Comparison of ENCODE assay signal across 22 cellular contexts in the genomic region with DNA sequence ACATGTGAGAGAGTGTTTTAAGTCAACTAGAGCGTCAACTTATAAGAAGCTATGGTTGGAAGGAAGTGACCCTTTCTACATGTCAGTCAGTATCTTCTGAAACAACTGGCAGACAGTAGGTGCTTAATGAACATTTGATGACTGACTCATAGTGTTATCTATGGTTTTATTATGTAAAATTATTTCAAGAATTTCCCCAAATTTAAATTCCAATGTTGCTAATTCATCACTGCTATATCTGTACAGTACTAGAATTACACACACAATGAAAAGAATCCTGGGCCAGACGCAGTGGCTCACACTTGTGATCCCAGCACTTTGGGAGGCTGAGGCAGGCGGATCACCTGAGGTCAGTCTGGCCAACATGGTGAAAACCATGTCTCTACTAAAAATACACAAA.
DNase-seq lines count a peak whose midpoint lies in the region; ATAC-seq and TF ChIP-seq lines count a peak whose summit lies in the region.
"Had no signal": no experiment of that assay in that cellular context is flagged by ENCODE, and none has a peak within 500 bp of the region (broad histone marks: within the 10 kb centered on the region; RNA-seq: fewer than 3 reads in every experiment).

No MANE protein-coding gene starts in this region.

- H3K4me1 Mint-ChIP-seq in CD4-positive, alpha-beta T cell (ENCODE audit: low read depth), result no peaks in the 10 kb centered on the region
- H3K4me1 Mint-ChIP-seq: B cell; CD4-positive, CD25-positive, alpha-beta regulatory T cell; CD8-positive, alpha-beta memory T cell had no signal

- 0 out of 2 replicates have a peak, but pooled peaks cover 5% of the 10 kb centered on the region for H3K9me3 ChIP-seq in SK-N-SH
- no peaks in the 10 kb centered on the region for H3K9me3 ChIP-seq in CD4-positive, alpha-beta T cell (ENCODE audit: control insufficient read depth, low read length)

- no peak for TF ChIP-seq EP300 in SK-N-SH (IDR thresholded peaks at IDR 0.05; ENCODE audit: borderline replicate concordance in 1 of 2, low read depth in 1 of 2, low read length in 1 of 2)

- ATAC-seq in SK-N-SH treated with all-trans-retinoic acid at 6 μM for 48 hours, result no peak
- no peak for ATAC-seq in GM21723 (IDR thresholded peaks at IDR 0.05; ENCODE audit: unreplicated experiment)
- ATAC-seq in CD4-positive, alpha-beta T cell (ENCODE audit: poor library complexity), result no peak
- ATAC-seq: GM12878, GM23338, HCT116 had no signal

- no peak overlapping the region for H3K27ac Mint-ChIP-seq in CD4-positive, alpha-beta T cell
- H3K27ac Mint-ChIP-seq: B cell; CD4-positive, CD25-positive, alpha-beta regulatory T cell; CD8-positive, alpha-beta memory T cell; GM23338; H9 had no signal

- POLR2A ChIA-PET in SK-N-SH (lab: Yijun Ruan, JAX), result no interaction called here
- POLR2A ChIA-PET in CD4-positive, alpha-beta T cell (lab: Charles Lee), result no interaction called here

- H3K9ac ChIP-seq in SK-N-SH, result no peak overlapping the region
- H3K9ac ChIP-seq: BLaER1 had no signal

- H3K4me3 Mint-ChIP-seq in CD4-positive, alpha-beta T cell, result no peak overlapping the region
- H3K4me3 Mint-ChIP-seq: B cell; CD4-positive, CD25-positive, alpha-beta regulatory T cell; CD8-positive, alpha-beta memory T cell; GM23338; H9 had no signal

- 80% methylated on average over 3 of the region's 3 CpGs for WGBS in SK-N-SH (ENCODE audit: low lambda C conversion rate)

- in situ Hi-C loops in brain microvascular endothelial cell (cut with HindIII; ENCODE audit: low pct_ligation_motif_present, low sequenced_read_pairs), result no loop called here

- H3K27me3 ChIP-seq in SK-N-SH (ENCODE audit: insufficient read depth), result no peaks in the 10 kb centered on the region
- no peaks in the 10 kb centered on the region for H3K27me3 ChIP-seq in brain microvascular endothelial cell (replicated peaks)
- H3K27me3 ChIP-seq in CD4-positive, alpha-beta T cell (ENCODE audit: control insufficient read depth, insufficient read depth, low read length), result no peaks in the 10 kb centered on the region
- H3K27me3 ChIP-seq: BLaER1 had no signal

- CTCF ChIA-PET in SK-N-SH (lab: Yijun Ruan, JAX), result no interaction called here
- CTCF ChIA-PET in CD4-positive, alpha-beta T cell (lab: Charles Lee), result no interaction called here

- H3K36me3 ChIP-seq in SK-N-SH (replicated peaks in 1 of 2; ENCODE audit: control insufficient read depth in 1 of 2, insufficient read depth in 2 of 2, low read length in 1 of 2) (no peaks in the 10 kb centered on the region), brain microvascular endothelial cell (replicated peaks) (no peaks in the 10 kb centered on the region)
- H3K36me3 ChIP-seq: BLaER1 had no signal

- no peaks in the 10 kb centered on the region for H3K9me3 Mint-ChIP-seq in CD4-positive, alpha-beta T cell
- H3K9me3 Mint-ChIP-seq: GM23338, H9 had no signal

- no peaks in the 10 kb centered on the region; a peak in 1 of 4 replicates for H3K4me1 ChIP-seq in SK-N-SH (ENCODE audit: control insufficient read depth in 1 of 2, insufficient read depth in 2 of 2, low read depth in 1 of 2, low read length in 1 of 2)
- H3K4me1 ChIP-seq: BLaER1 had no signal

- H3K9me2 ChIP-seq in SK-N-SH, result no peaks in the 10 kb centered on the region

- H2AFZ ChIP-seq in SK-N-SH (ENCODE audit: low read depth), result no peak overlapping the region
- H2AFZ ChIP-seq: GM23338 had no signal

- intact Hi-C loops in CD4-positive, alpha-beta T cell (cut with DNase I, micrococcal nuclease), result no loop called here

- H3K36me3 Mint-ChIP-seq in CD4-positive, alpha-beta T cell (ENCODE audit: low read depth), result no peaks in the 10 kb centered on the region
- H3K36me3 Mint-ChIP-seq: CD4-positive, CD25-positive, alpha-beta regulatory T cell; CD8-positive, alpha-beta memory T cell had no signal

- no peak for DNase-seq in SK-N-SH
- DNase-seq in brain microvascular endothelial cell, result peak; percentile 41
- DNase-seq in foreskin melanocyte, result peak; percentile 53
- no peak for DNase-seq in CD4-positive, alpha-beta T cell
- DNase-seq in KG1 (lab: John Stamatoyannopoulos, UW), result no peak
- DNase-seq: Calu3; CD4-positive, CD25-positive, alpha-beta regulatory T cell; CD8-positive, alpha-beta memory T cell; COR-L47; DND-41; EL; GDM1; H9 had no signal

- no peak for TF ChIP-seq RAD21 in SK-N-SH (IDR thresholded peaks at IDR 0.05; ENCODE audit: low read length)

- no peaks in the 10 kb centered on the region for H3K79me2 ChIP-seq in SK-N-SH (ENCODE audit: insufficient read depth)

- H3K27ac ChIP-seq in SK-N-SH (ENCODE audit: low read depth in 2 of 2, low read length in 1 of 2) (no peak overlapping the region), brain microvascular endothelial cell (peak overlapping the region; percentile 20)
- no peak overlapping the region for H3K27ac ChIP-seq in CD4-positive, alpha-beta T cell (ENCODE audit: low read depth, low read length)
- H3K27ac ChIP-seq: 22Rv1, BLaER1, C4-2B had no signal

- no peaks in the 10 kb centered on the region for H4K20me1 ChIP-seq in SK-N-SH (ENCODE audit: insufficient read depth)
- H4K20me1 ChIP-seq: BLaER1 had no signal

- H3F3A ChIP-seq in SK-N-SH (replicated peaks; ENCODE audit: insufficient read depth), result no peaks in the 10 kb centered on the region

- H3K4me3 ChIP-seq in SK-N-SH (ENCODE audit: low read depth in 2 of 2, low read length in 1 of 2), result no peak overlapping the region
- no peak overlapping the region for H3K4me3 ChIP-seq in brain microvascular endothelial cell (ENCODE audit: low read depth, low read length)
- H3K4me3 ChIP-seq: BLaER1, GM12878, GM23338 had no signal

- no peak for TF ChIP-seq CTCF in SK-N-SH (IDR thresholded peaks at IDR 0.05)
- no peak for TF ChIP-seq CTCF in brain microvascular endothelial cell (IDR thresholded peaks at IDR 0.05; ENCODE audit: low read depth, low read length, missing control alignments)
- no peak for TF ChIP-seq CTCF in CD4-positive, alpha-beta T cell (IDR thresholded peaks at IDR 0.05)

- no peak overlapping the region for H3K4me2 ChIP-seq in SK-N-SH
- H3K4me2 ChIP-seq: BLaER1, GM23338 had no signal

- no peaks in the 10 kb centered on the region for H3K27me3 Mint-ChIP-seq in CD4-positive, alpha-beta T cell
- H3K27me3 Mint-ChIP-seq: CD4-positive, CD25-positive, alpha-beta regulatory T cell; CD8-positive, alpha-beta memory T cell had no signal

TF ChIP-seq in SK-N-SH treated with all-trans-retinoic acid at 6 μM for 48 hours, 23 proteins besides CTCF, POLR2A, EP300 and RAD21:
- TF ChIP-seq, protein P1, sequence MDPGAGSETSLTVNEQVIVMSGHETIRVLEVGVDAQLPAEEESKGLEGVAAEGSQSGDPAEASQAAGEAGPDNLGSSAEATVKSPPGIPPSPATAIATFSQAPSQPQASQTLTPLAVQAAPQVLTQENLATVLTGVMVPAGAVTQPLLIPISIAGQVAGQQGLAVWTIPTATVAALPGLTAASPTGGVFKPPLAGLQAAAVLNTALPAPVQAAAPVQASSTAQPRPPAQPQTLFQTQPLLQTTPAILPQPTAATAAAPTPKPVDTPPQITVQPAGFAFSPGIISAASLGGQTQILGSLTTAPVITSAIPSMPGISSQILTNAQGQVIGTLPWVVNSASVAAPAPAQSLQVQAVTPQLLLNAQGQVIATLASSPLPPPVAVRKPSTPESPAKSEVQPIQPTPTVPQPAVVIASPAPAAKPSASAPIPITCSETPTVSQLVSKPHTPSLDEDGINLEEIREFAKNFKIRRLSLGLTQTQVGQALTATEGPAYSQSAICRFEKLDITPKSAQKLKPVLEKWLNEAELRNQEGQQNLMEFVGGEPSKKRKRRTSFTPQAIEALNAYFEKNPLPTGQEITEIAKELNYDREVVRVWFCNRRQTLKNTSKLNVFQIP (CRISPR knock-in tag; IDR thresholded peaks at IDR 0.05; ENCODE audit: borderline replicate concordance, low read depth), result no peak
- TF ChIP-seq ZFP30 (CRISPR knock-in tag; IDR thresholded peaks at IDR 0.05), result no peak
- TF ChIP-seq ISL1 (CRISPR knock-in tag; IDR thresholded peaks at IDR 0.05), result 0 out of 2 replicates have a peak, but pooled peaks have one; percentile 10
- TF ChIP-seq BACH2 (CRISPR knock-in tag; IDR thresholded peaks at IDR 0.05; ENCODE audit: borderline replicate concordance), result no peak

TF ChIP-seq in SK-N-SH, 30 proteins besides CTCF, POLR2A, EP300 and RAD21:
- TF ChIP-seq NRF1 (IDR thresholded peaks at IDR 0.05; ENCODE audit: low read depth, low read length) (no peak), RXRA (IDR thresholded peaks at IDR 0.05; ENCODE audit: borderline replicate concordance, low read depth) (no peak), CHD2 (IDR thresholded peaks at IDR 0.05; ENCODE audit: low read length, partially characterized antibody) (no peak), RFX5 (IDR thresholded peaks at IDR 0.05; ENCODE audit: low read length) (no peak), GABPA (IDR thresholded peaks at IDR 0.05; ENCODE audit: low read depth) (no peak), FOXJ3 (CRISPR knock-in tag; IDR thresholded peaks at IDR 0.05) (no peak), ELF1 (IDR thresholded peaks at IDR 0.05) (no peak), TAF1 (IDR thresholded peaks at IDR 0.05; ENCODE audit: borderline replicate concordance, low read depth, low read length) (no peak), SIN3A (IDR thresholded peaks at IDR 0.05; ENCODE audit: borderline replicate concordance, low read depth, low read length) (no peak), TEAD4 (IDR thresholded peaks at IDR 0.05; ENCODE audit: borderline replicate concordance, insufficient read depth) (no peak)
- TF ChIP-seq, protein P2, sequence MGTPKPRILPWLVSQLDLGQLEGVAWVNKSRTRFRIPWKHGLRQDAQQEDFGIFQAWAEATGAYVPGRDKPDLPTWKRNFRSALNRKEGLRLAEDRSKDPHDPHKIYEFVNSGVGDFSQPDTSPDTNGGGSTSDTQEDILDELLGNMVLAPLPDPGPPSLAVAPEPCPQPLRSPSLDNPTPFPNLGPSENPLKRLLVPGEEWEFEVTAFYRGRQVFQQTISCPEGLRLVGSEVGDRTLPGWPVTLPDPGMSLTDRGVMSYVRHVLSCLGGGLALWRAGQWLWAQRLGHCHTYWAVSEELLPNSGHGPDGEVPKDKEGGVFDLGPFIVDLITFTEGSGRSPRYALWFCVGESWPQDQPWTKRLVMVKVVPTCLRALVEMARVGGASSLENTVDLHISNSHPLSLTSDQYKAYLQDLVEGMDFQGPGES (IDR thresholded peaks at IDR 0.05; ENCODE audit: low read depth, low read length), result no peak
- TF ChIP-seq, protein P3, sequence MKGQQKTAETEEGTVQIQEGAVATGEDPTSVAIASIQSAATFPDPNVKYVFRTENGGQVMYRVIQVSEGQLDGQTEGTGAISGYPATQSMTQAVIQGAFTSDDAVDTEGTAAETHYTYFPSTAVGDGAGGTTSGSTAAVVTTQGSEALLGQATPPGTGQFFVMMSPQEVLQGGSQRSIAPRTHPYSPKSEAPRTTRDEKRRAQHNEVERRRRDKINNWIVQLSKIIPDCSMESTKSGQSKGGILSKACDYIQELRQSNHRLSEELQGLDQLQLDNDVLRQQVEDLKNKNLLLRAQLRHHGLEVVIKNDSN (IDR thresholded peaks at IDR 0.05; ENCODE audit: borderline replicate concordance, low read depth), result no peak

Comparison
In these comparisons a context has a peak if more than half of its experiments do, and no peak if none do; other contexts are left out.
1. DNase-seq: peak in brain microvascular endothelial cell (single experiment) and foreskin melanocyte (single experiment); none in SK-N-SH (single experiment), CD4-positive, alpha-beta T cell (0 of 10) and KG1 (single experiment).